ENCODE assay signal across 9 cellular contexts in genomic region chr11:127000291-127000968, GRCh38. TPM values are rescaled to one million over a fixed set of nuclear protein-coding genes. Genes with fewer than 3 reads are reported as not detected.
DNase-seq lines count a peak whose midpoint lies in the region; ATAC-seq and TF ChIP-seq lines count a peak whose summit lies in the region.
"Had no signal": no experiment of that assay in that cellular context is flagged by ENCODE, and none has a peak within 500 bp of the region (broad histone marks: within the 10 kb centered on the region; RNA-seq: fewer than 3 reads in every experiment).

KIRREL3 (minus strand) TSS chr11:127000770.

- peaks cover 34% of the 10 kb centered on the region for H3K27me3 Mint-ChIP-seq in type B pancreatic cell
- H3K27me3 Mint-ChIP-seq in activated T-cell treated with anti-CD3 and anti-CD28 coated beads, Interleukin-2, amount 50 U/mL, for 24 hours = peaks cover 20% of the 10 kb centered on the region
- H3K27me3 Mint-ChIP-seq in natural killer cell (ENCODE audit: low read depth in 2 of 2) = peaks cover 7 to 57% of the 10 kb centered on the region in 2 donors

- intact Hi-C loops in natural killer cell (cut with micrococcal nuclease) = no loop called here

- H3K27ac Mint-ChIP-seq in type B pancreatic cell (no peak within 1 kb of the TSS), natural killer cell (no peak within 1 kb of the TSS)
- H3K27ac Mint-ChIP-seq in activated T-cell treated with anti-CD3 and anti-CD28 coated beads, Interleukin-2, amount 50 U/mL, for 24 hours = no peak within 1 kb of the TSS

- H3K4me3 Mint-ChIP-seq in type B pancreatic cell (peak within 1 kb of the TSS; percentile 70), natural killer cell (no peak within 1 kb of the TSS)
- H3K4me3 Mint-ChIP-seq in activated T-cell treated with anti-CD3 and anti-CD28 coated beads, Interleukin-2, amount 50 U/mL, for 24 hours = no peak within 1 kb of the TSS

- H3K9me3 Mint-ChIP-seq in type B pancreatic cell (no peaks in the 10 kb centered on the region), natural killer cell (no peaks in the 10 kb centered on the region)
- no peaks in the 10 kb centered on the region for H3K9me3 Mint-ChIP-seq in activated T-cell treated with anti-CD3 and anti-CD28 coated beads, Interleukin-2, amount 50 U/mL, for 24 hours

- peak within 1 kb of the TSS; percentile 26 to 52 for H3K4me3 ChIP-seq in cardiac fibroblast (replicated peaks in 1 of 2; ENCODE audit: low read depth in 2 of 2, low read length in 2 of 2)

- peaks cover 40% of the 10 kb centered on the region for H3K4me1 Mint-ChIP-seq in type B pancreatic cell (ENCODE audit: unreplicated experiment)
- peaks cover 3% of the 10 kb centered on the region for H3K4me1 Mint-ChIP-seq in activated T-cell treated with anti-CD3 and anti-CD28 coated beads, Interleukin-2, amount 50 U/mL, for 24 hours (ENCODE audit: low read depth)
- no peaks in the 10 kb centered on the region for H3K4me1 Mint-ChIP-seq in natural killer cell

- H3K36me3 Mint-ChIP-seq in type B pancreatic cell (no peaks in the 10 kb centered on the region), natural killer cell (no peaks in the 10 kb centered on the region)
- no peaks in the 10 kb centered on the region for H3K36me3 Mint-ChIP-seq in activated T-cell treated with anti-CD3 and anti-CD28 coated beads, Interleukin-2, amount 50 U/mL, for 24 hours (ENCODE audit: low read depth)

- TF ChIP-seq CTCF in cardiac fibroblast (IDR thresholded peaks at IDR 0.05; ENCODE audit: low read depth, low read length) (no peak), type B pancreatic cell (conservative IDR thresholded peaks at IDR 0.05) (no peak), natural killer cell (IDR thresholded peaks at IDR 0.05) (no peak)

- no peak for ATAC-seq in HG02840 (IDR thresholded peaks at IDR 0.05; ENCODE audit: low FRiP score, unreplicated experiment)
- ATAC-seq in natural killer cell = no peak

- peak; percentile 24 for DNase-seq in NCI-H146 (lab: John Stamatoyannopoulos, UW)
- DNase-seq in NCI-H146 treated with DMSO at 0.1 percent for 48 hours (lab: John Stamatoyannopoulos, UW; ENCODE audit: unreplicated experiment) = no peak
- no peak for DNase-seq in cardiac fibroblast (ENCODE audit: low read depth in 2 of 2)
- peak; percentile 42 for DNase-seq in kidney glomerular epithelial cell (lab: John Stamatoyannopoulos, UW)
- no peak for DNase-seq in type B pancreatic cell (ENCODE audit: extremely low spot score, unreplicated experiment)
- DNase-seq in activated T-cell treated with anti-CD3 and anti-CD28 coated beads, Interleukin-2, amount 50 U/mL, for 24 hours = no peak
- no peak for DNase-seq in natural killer cell

RNA-seq across cellular contexts. Expression of gene KIRREL3, which starts in this region (rescaled TPM):
- total RNA-seq in type B pancreatic cell (ENCODE audit: low replicate concordance) (1.00 and 4.1 TPM in 2 replicates), natural killer cell (not detected)
- total RNA-seq: pulmonary artery endothelial cell had no signal

Comparison
In these comparisons a context has a peak if more than half of its experiments do, and no peak if none do; other contexts are left out.
1. DNase-seq: peak in NCI-H146 (single experiment) and kidney glomerular epithelial cell (single experiment); none in NCI-H146 treated with DMSO at 0.1 percent for 48 hours (single experiment), cardiac fibroblast (0 of 2), type B pancreatic cell (single experiment), activated T-cell treated with anti-CD3 and anti-CD28 coated beads, Interleukin-2, amount 50 U/mL, for 24 hours (single experiment) and natural killer cell (single experiment).